In genomic region chr15:81940467-81941451, GRCh38 we compare ENCODE assay signal across 15 cellular contexts.
DNase-seq lines count a peak whose midpoint lies in the region; ATAC-seq and FAIRE-seq lines count a peak whose summit lies in the region.
"Had no signal": no experiment of that assay in that cellular context is flagged by ENCODE, and none has a peak within 500 bp of the region (broad histone marks: within the 10 kb centered on the region; RNA-seq: fewer than 3 reads in every experiment).

No MANE protein-coding gene starts in this region.

- H3K36me3 Mint-ChIP-seq in stimulated activated effector memory CD8-positive, alpha-beta T cell treated with anti-CD3 and anti-CD28 coated beads, Interleukin-12 subunit alpha, Interleukin-12 subunit beta, amount 100 ng/mL, for 72 hours: no peaks in the 10 kb centered on the region
- H3K36me3 Mint-ChIP-seq: activated CD8-positive, alpha-beta memory T cell treated with anti-CD3 and anti-CD28 coated beads, Interleukin-2, amount 10 ng/mL, durations not matched to agents 7 days and 5 days had no signal

- ATAC-seq in GM18519 (IDR thresholded peaks at IDR 0.05; ENCODE audit: low FRiP score, unreplicated experiment): no peak
- no peak for ATAC-seq in GM18502 (IDR thresholded peaks at IDR 0.05; ENCODE audit: poor library complexity, unreplicated experiment)
- ATAC-seq in stimulated activated effector memory CD8-positive, alpha-beta T cell treated with anti-CD3 and anti-CD28 coated beads, Interleukin-12 subunit alpha, Interleukin-12 subunit beta, amount 100 ng/mL, for 72 hours: no peak
- ATAC-seq: activated CD8-positive, alpha-beta memory T cell treated with anti-CD3 and anti-CD28 coated beads, Interleukin-2, amount 10 ng/mL, durations not matched to agents 7 days and 5 days; left colon had no signal

- FAIRE-seq in HTR-8/SVneo (lab: Jason Lieb, UNC): no peak
- FAIRE-seq: endothelial cell of umbilical vein had no signal

- DNase-seq in AG20443 (ENCODE audit: low spot score): peak; percentile 25
- DNase-seq in HTR-8/SVneo (ENCODE audit: insufficient read length, low spot score): peak; percentile 34
- DNase-seq in astrocyte of the hippocampus (ENCODE audit: low read depth, low spot score): peak; percentile 56
- peak; percentile 31 for DNase-seq in left kidney (ENCODE audit: low read depth, low spot score)
- DNase-seq in germinal center (ENCODE audit: low spot score): no peak
- DNase-seq in stimulated activated effector memory CD8-positive, alpha-beta T cell treated with anti-CD3 and anti-CD28 coated beads, Interleukin-12 subunit alpha, Interleukin-12 subunit beta, amount 100 ng/mL, for 72 hours (ENCODE audit: low spot score in 2 of 2): no peak
- DNase-seq: activated CD8-positive, alpha-beta memory T cell treated with anti-CD3 and anti-CD28 coated beads, Interleukin-2, amount 10 ng/mL, durations not matched to agents 7 days and 5 days; activated naive CD4-positive, alpha-beta T cell; hippocampal formation; left colon; posterior cingulate gyrus; stimulated activated CD4-positive, alpha-beta T cell treated with anti-CD3 and anti-CD28 coated beads, Interleukin-15, amount 100 ng/mL, for 24 hours had no signal

- no peaks in the 10 kb centered on the region for H3K4me1 Mint-ChIP-seq in stimulated activated effector memory CD8-positive, alpha-beta T cell treated with anti-CD3 and anti-CD28 coated beads, Interleukin-12 subunit alpha, Interleukin-12 subunit beta, amount 100 ng/mL, for 72 hours
- H3K4me1 Mint-ChIP-seq: activated CD8-positive, alpha-beta memory T cell treated with anti-CD3 and anti-CD28 coated beads, Interleukin-2, amount 10 ng/mL, durations not matched to agents 7 days and 5 days had no signal

- no peak overlapping the region for H3K4me3 Mint-ChIP-seq in stimulated activated effector memory CD8-positive, alpha-beta T cell treated with anti-CD3 and anti-CD28 coated beads, Interleukin-12 subunit alpha, Interleukin-12 subunit beta, amount 100 ng/mL, for 72 hours
- H3K4me3 Mint-ChIP-seq: activated CD8-positive, alpha-beta memory T cell treated with anti-CD3 and anti-CD28 coated beads, Interleukin-2, amount 10 ng/mL, durations not matched to agents 7 days and 5 days had no signal

- H3K27ac Mint-ChIP-seq in stimulated activated effector memory CD8-positive, alpha-beta T cell treated with anti-CD3 and anti-CD28 coated beads, Interleukin-12 subunit alpha, Interleukin-12 subunit beta, amount 100 ng/mL, for 72 hours: no peak overlapping the region
- H3K27ac Mint-ChIP-seq: activated CD8-positive, alpha-beta memory T cell treated with anti-CD3 and anti-CD28 coated beads, Interleukin-2, amount 10 ng/mL, durations not matched to agents 7 days and 5 days had no signal

- peaks cover 4% of the 10 kb centered on the region for H3K9me3 Mint-ChIP-seq in stimulated activated effector memory CD8-positive, alpha-beta T cell treated with anti-CD3 and anti-CD28 coated beads, Interleukin-12 subunit alpha, Interleukin-12 subunit beta, amount 100 ng/mL, for 72 hours

Comparison
In these comparisons a context has a peak if more than half of its experiments do, and no peak if none do; other contexts are left out.
1. DNase-seq: peak in AG20443 (single experiment), HTR-8/SVneo (single experiment), astrocyte of the hippocampus (single experiment) and left kidney (single experiment); none in germinal center (single experiment) and stimulated activated effector memory CD8-positive, alpha-beta T cell treated with anti-CD3 and anti-CD28 coated beads, Interleukin-12 subunit alpha, Interleukin-12 subunit beta, amount 100 ng/mL, for 72 hours (0 of 2).